ENCODE assay signal across 10 cellular contexts in genomic region chr15:74789741-74790079, GRCh38. TPM values are rescaled to one million over a fixed set of nuclear protein-coding genes. Genes with fewer than 3 reads are reported as not detected.
DNase-seq lines count a peak whose midpoint lies in the region; ATAC-seq and TF ChIP-seq lines count a peak whose summit lies in the region.
"Had no signal": no experiment of that assay in that cellular context is flagged by ENCODE, and none has a peak within 500 bp of the region (broad histone marks: within the 10 kb centered on the region; RNA-seq: fewer than 3 reads in every experiment).

No MANE protein-coding gene starts in this region.

- H3K27ac ChIP-seq in CD8-positive, alpha-beta T cell (ENCODE audit: low read depth, low read length): peak overlapping the region; percentile 53
- H3K27ac ChIP-seq in OCI-LY3 (ENCODE audit: low read length) (peak overlapping the region; percentile 97), rectal smooth muscle tissue (ENCODE audit: low read depth, low read length) (peak overlapping the region; percentile 62)
- H3K27ac ChIP-seq in effector memory CD4-positive, alpha-beta T cell (ENCODE audit: insufficient read depth, low read length, poor library complexity, severe bottlenecking): peak overlapping the region; percentile 90

- peak overlapping the region; percentile 100 for H3K4me2 ChIP-seq in OCI-LY3 (ENCODE audit: low read length)

- TF ChIP-seq CTCF in CD8-positive, alpha-beta T cell (IDR thresholded peaks at IDR 0.05): no peak
- no peak; the same call in 1 of the 2 replicates for TF ChIP-seq CTCF in OCI-LY3 (IDR thresholded peaks at IDR 0.05; ENCODE audit: low read depth, low read length)

- no peaks in the 10 kb centered on the region for H3K27me3 ChIP-seq in CD8-positive, alpha-beta T cell (ENCODE audit: insufficient read depth, low read length)
- H3K27me3 ChIP-seq in OCI-LY3 (ENCODE audit: low read depth, low read length) (no peaks in the 10 kb centered on the region), rectal smooth muscle tissue (ENCODE audit: control insufficient read depth, insufficient read depth, low read length) (no peaks in the 10 kb centered on the region)
- no peaks in the 10 kb centered on the region for H3K27me3 ChIP-seq in effector memory CD4-positive, alpha-beta T cell (replicated peaks; ENCODE audit: control insufficient read depth, insufficient read depth, low read length, poor library complexity, severe bottlenecking)

- no peak for DNase-seq in CD8-positive, alpha-beta T cell
- no peak for DNase-seq in effector memory CD4-positive, alpha-beta T cell
- no peak for DNase-seq in effector CD4-positive, alpha-beta T cell
- no peak for DNase-seq in stimulated activated CD8-positive, alpha-beta memory T cell treated with anti-CD3 and anti-CD28 coated beads, Interleukin-4, amount 100 ng/mL, for 48 hours
- no peak for DNase-seq in NCI-H1092 treated with DMSO at 0.1 percent for 48 hours (lab: John Stamatoyannopoulos, UW)
- DNase-seq: activated gamma-delta T cell had no signal

- H3K4me1 Mint-ChIP-seq in CD8-positive, alpha-beta T cell (ENCODE audit: low read depth): peaks cover 85% of the 10 kb centered on the region

- H3K27ac Mint-ChIP-seq in CD8-positive, alpha-beta T cell: peak overlapping the region; percentile 92

- peaks cover 37% of the 10 kb centered on the region for H4K20me1 ChIP-seq in OCI-LY3 (ENCODE audit: insufficient read depth, low read length)

- H3K9me3 ChIP-seq in CD8-positive, alpha-beta T cell (ENCODE audit: low read length): no peaks in the 10 kb centered on the region
- no peaks in the 10 kb centered on the region; the same call in 1 of the 2 replicates for H3K9me3 ChIP-seq in OCI-LY3 (ENCODE audit: insufficient read depth, low read length)
- no peaks in the 10 kb centered on the region for H3K9me3 ChIP-seq in effector memory CD4-positive, alpha-beta T cell (ENCODE audit: control insufficient read depth, low read length)

- no peak for ATAC-seq in CD8-positive, alpha-beta T cell
- ATAC-seq in HG02870 (IDR thresholded peaks at IDR 0.05; ENCODE audit: unreplicated experiment): no peak

- CTCF ChIA-PET in CD8-positive, alpha-beta T cell (lab: Charles Lee): interaction anchor here (1.4 to 38.4 kb wide), 5 partner anchors 8 to 154 kb away, joined by 3 to 1956 read pairs (median 151); partner anchors contain the start of genes CSK, FAM219B and LMAN1L

- no peaks in the 10 kb centered on the region for H3K36me3 ChIP-seq in CD8-positive, alpha-beta T cell (ENCODE audit: insufficient read depth, low read length)
- H3K36me3 ChIP-seq in OCI-LY3 (replicated peaks; ENCODE audit: low read depth, low read length) (peaks cover 75% of the 10 kb centered on the region), rectal smooth muscle tissue (ENCODE audit: control insufficient read depth, insufficient read depth, low read length) (no peaks in the 10 kb centered on the region)
- H3K36me3 ChIP-seq in effector memory CD4-positive, alpha-beta T cell (ENCODE audit: control insufficient read depth, insufficient read depth, low read length): peaks cover 1% of the 10 kb centered on the region

- POLR2A ChIA-PET in CD8-positive, alpha-beta T cell (lab: Charles Lee): interaction anchor here (0.7 to 15.4 kb wide), 3 partner anchors 10 to 80 kb away, joined by 3 to 512 read pairs (median 4); partner anchors contain the start of gene CSK

- peak overlapping the region; percentile 83 for H3K4me3 Mint-ChIP-seq in CD8-positive, alpha-beta T cell

- peaks cover 99% of the 10 kb centered on the region for H3K79me2 ChIP-seq in OCI-LY3 (ENCODE audit: low read length)

- peaks cover 95% of the 10 kb centered on the region for H3K4me1 ChIP-seq in CD8-positive, alpha-beta T cell (ENCODE audit: insufficient read depth, low read length)
- peaks cover 97% of the 10 kb centered on the region for H3K4me1 ChIP-seq in OCI-LY3 (ENCODE audit: low read length)
- H3K4me1 ChIP-seq in effector memory CD4-positive, alpha-beta T cell (ENCODE audit: control insufficient read depth, insufficient read depth, low read length, poor library complexity, severe bottlenecking): peaks cover 97% of the 10 kb centered on the region
- peaks cover 19% of the 10 kb centered on the region for H3K4me1 ChIP-seq in rectal smooth muscle tissue (ENCODE audit: control insufficient read depth, insufficient read depth, low read length)

- H3K36me3 Mint-ChIP-seq in CD8-positive, alpha-beta T cell: peaks cover 20% of the 10 kb centered on the region

- H3K9me3 Mint-ChIP-seq in CD8-positive, alpha-beta T cell: no peaks in the 10 kb centered on the region

- H3K27me3 Mint-ChIP-seq in CD8-positive, alpha-beta T cell (ENCODE audit: low read depth): no peaks in the 10 kb centered on the region

- H2AFZ ChIP-seq in OCI-LY3 (ENCODE audit: low read depth, low read length): no peak overlapping the region

- peak overlapping the region; percentile 83 for H3K4me3 ChIP-seq in CD8-positive, alpha-beta T cell (ENCODE audit: low read depth, low read length)
- H3K4me3 ChIP-seq in OCI-LY3 (ENCODE audit: low read length) (peak overlapping the region; percentile 93), rectal smooth muscle tissue (ENCODE audit: low read length) (peak overlapping the region; percentile 44)
- peak overlapping the region; percentile 99 for H3K4me3 ChIP-seq in effector memory CD4-positive, alpha-beta T cell (ENCODE audit: insufficient read depth, low read depth, low read length, poor library complexity, severe bottlenecking)

- intact Hi-C loops in CD8-positive, alpha-beta T cell (cut with DNase I, micrococcal nuclease): loop anchor here (2.0 to 10.0 kb wide), 7 partner anchors 172 to 855 kb away; partner anchors contain the start of genes ARID3B (in 2 of the 2), CLK3 (in 1 of the 2), IMP3 (in 1 of the 2) and SIN3A (in 1 of the 2)

- H3K9ac ChIP-seq in OCI-LY3 (ENCODE audit: low read length): peak overlapping the region; percentile 99
- peak overlapping the region; percentile 18 for H3K9ac ChIP-seq in rectal smooth muscle tissue (ENCODE audit: low read length)

RNA-seq across cellular contexts. Expression of gene CSK, which starts 7.8 kb away (rescaled TPM):
- total RNA-seq in CD8-positive, alpha-beta T cell: 100 to 1,000 TPM in 1 of 2 experiments, 10 to 100 TPM in 1; 99.5 to 118 TPM

RNA-seq across cellular contexts. Expression of gene LMAN1L, which starts 22.9 kb away (rescaled TPM):
- not detected for total RNA-seq in CD8-positive, alpha-beta T cell
- total RNA-seq: RPMI7951 had no signal

RNA-seq across cellular contexts. Expression of gene CPLX3, which starts 36.7 kb away (rescaled TPM):
- total RNA-seq in CD8-positive, alpha-beta T cell: under 1 TPM; 0.19 to 0.36 TPM
- total RNA-seq: RPMI7951 had no signal

RNA-seq across cellular contexts. Expression of gene CYP1A2, which starts 41.1 kb away (rescaled TPM):
- total RNA-seq in CD8-positive, alpha-beta T cell: not detected
- total RNA-seq: RPMI7951 had no signal

RNA-seq across cellular contexts. Expression of gene ULK3, which starts 53.2 kb away (rescaled TPM):
- 10 to 100 TPM; 34.3 to 35.1 TPM for total RNA-seq in CD8-positive, alpha-beta T cell

Comparison
In these comparisons a context has a peak if more than half of its experiments do, and no peak if none do; other contexts are left out.
1. H3K4me3 ChIP-seq: peak in every context shown above with its lines; median percentile 99 in effector memory CD4-positive, alpha-beta T cell; 93 in OCI-LY3; 83 in CD8-positive, alpha-beta T cell; 44 in rectal smooth muscle tissue.